In the genomic region with DNA sequence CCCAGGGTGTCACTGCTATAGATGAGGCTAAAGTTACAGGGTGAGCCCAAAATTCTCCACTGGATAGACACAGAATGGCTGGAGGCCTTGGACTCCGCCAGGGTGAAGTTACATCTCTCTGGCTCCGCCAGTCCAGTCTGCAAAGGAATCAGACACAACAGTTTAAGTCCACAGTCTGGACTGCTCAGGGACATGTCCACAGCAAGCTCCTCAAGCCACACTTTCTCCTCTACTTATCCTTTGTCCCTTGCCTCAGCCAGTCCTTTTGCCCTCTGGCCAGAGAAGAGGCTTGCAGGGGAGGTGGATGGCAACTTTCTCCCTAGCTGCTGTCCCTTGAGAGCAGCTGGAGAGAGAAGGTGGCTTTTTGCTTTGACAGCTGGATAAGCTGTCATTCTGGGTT, we compare ENCODE assay signal across 8 cellular contexts. TPM values are rescaled to one million over a fixed set of nuclear protein-coding genes. Genes with fewer than 3 reads are reported as not detected.
DNase-seq lines count a peak whose midpoint lies in the region; ATAC-seq and TF ChIP-seq lines count a peak whose summit lies in the region.

No MANE protein-coding gene starts in this region.

- H2AFZ ChIP-seq in mesenchymal stem cell (ENCODE audit: low read depth, low read length), result no peak overlapping the region

- peaks cover 1% of the 10 kb centered on the region for H3K4me1 Mint-ChIP-seq in activated naive CD8-positive, alpha-beta T cell treated with anti-CD3 and anti-CD28 coated beads, Interleukin-2, amount 10 ng/mL, durations not matched to agents 7 days and 5 days
- H3K4me1 Mint-ChIP-seq in activated naive CD8-positive, alpha-beta T cell treated with anti-CD3 and anti-CD28 coated beads, Interleukin-2, amount 50 U/mL, for 24 hours, result peaks cover 1% of the 10 kb centered on the region

- peaks cover 59% of the 10 kb centered on the region for H3K27me3 Mint-ChIP-seq in activated naive CD8-positive, alpha-beta T cell treated with anti-CD3 and anti-CD28 coated beads, Interleukin-2, amount 10 ng/mL, durations not matched to agents 7 days and 5 days
- H3K27me3 Mint-ChIP-seq in activated naive CD8-positive, alpha-beta T cell treated with anti-CD3 and anti-CD28 coated beads, Interleukin-2, amount 50 U/mL, for 24 hours, result peaks cover 40% of the 10 kb centered on the region

- H3K27ac Mint-ChIP-seq in activated naive CD8-positive, alpha-beta T cell treated with anti-CD3 and anti-CD28 coated beads, Interleukin-2, amount 10 ng/mL, durations not matched to agents 7 days and 5 days, result no peak overlapping the region
- no peak overlapping the region for H3K27ac Mint-ChIP-seq in activated naive CD8-positive, alpha-beta T cell treated with anti-CD3 and anti-CD28 coated beads, Interleukin-2, amount 50 U/mL, for 24 hours

- H3K79me1 ChIP-seq in mesenchymal stem cell (replicated peaks; ENCODE audit: low read length, poor library complexity, severe bottlenecking), result no peaks in the 10 kb centered on the region

- intact Hi-C loops in colonic mucosa (cut with DNase I) (loop anchor here (5.0 kb wide), 1 partner anchor 98 kb away; no protein-coding TSS in a partner anchor), upper lobe of right lung (cut with DNase I) (no loop called here), sciatic nerve (cut with DNase I) (no loop called here)

- H4K8ac ChIP-seq in mesenchymal stem cell (ENCODE audit: low read length), result no peak overlapping the region

- 95% methylated on average over 2 of the region's 2 CpGs for WGBS in mesenchymal stem cell

- H3K23ac ChIP-seq in mesenchymal stem cell (ENCODE audit: low read length in 2 of 2), result no peak overlapping the region

- no peak overlapping the region for H4K91ac ChIP-seq in mesenchymal stem cell (ENCODE audit: low read length)

- no peak overlapping the region for H2BK5ac ChIP-seq in mesenchymal stem cell (ENCODE audit: low read depth, low read length, poor library complexity, severe bottlenecking)

- H3K4ac ChIP-seq in mesenchymal stem cell (ENCODE audit: low read depth in 1 of 2, low read length in 2 of 2), result no peak overlapping the region

- no peaks in the 10 kb centered on the region for H3K27me3 ChIP-seq in colonic mucosa
- H3K27me3 ChIP-seq in mesenchymal stem cell (ENCODE audit: control insufficient read depth in 1 of 2, insufficient read depth in 1 of 2, low read length in 2 of 2), result peaks cover 0 to 16% of the 10 kb centered on the region in 2 experiments
- H3K27me3 ChIP-seq in upper lobe of right lung, result peaks cover 26% of the 10 kb centered on the region

- DNase-seq in activated naive CD8-positive, alpha-beta T cell treated with anti-CD3 and anti-CD28 coated beads, Interleukin-2, amount 10 ng/mL, durations not matched to agents 7 days and 5 days, result no peak
- DNase-seq in activated naive CD8-positive, alpha-beta T cell treated with anti-CD3 and anti-CD28 coated beads, Interleukin-2, amount 50 U/mL, for 24 hours, result no peak
- peak; percentile 40 for DNase-seq in colonic mucosa
- DNase-seq in mesenchymal stem cell, result no peak
- DNase-seq in upper lobe of right lung, result no peak
- DNase-seq in GM19238 (ENCODE audit: insufficient read length, low spot score), result no peak
- no peak for DNase-seq in activated CD8-positive, alpha-beta memory T cell treated with anti-CD3 and anti-CD28 coated beads, Interleukin-2, amount 50 U/mL, for 4 hours
- no peak for DNase-seq in sciatic nerve (ENCODE audit: low spot score)

- no peaks in the 10 kb centered on the region for H3K36me3 Mint-ChIP-seq in activated naive CD8-positive, alpha-beta T cell treated with anti-CD3 and anti-CD28 coated beads, Interleukin-2, amount 10 ng/mL, durations not matched to agents 7 days and 5 days
- H3K36me3 Mint-ChIP-seq in activated naive CD8-positive, alpha-beta T cell treated with anti-CD3 and anti-CD28 coated beads, Interleukin-2, amount 50 U/mL, for 24 hours (ENCODE audit: low read depth), result no peaks in the 10 kb centered on the region

- POLR2A ChIA-PET in activated naive CD8-positive, alpha-beta T cell treated with anti-CD3 and anti-CD28 coated beads, Interleukin-2, amount 10 ng/mL, durations not matched to agents 7 days and 5 days (lab: Charles Lee), result no interaction called here

- H2BK120ac ChIP-seq in mesenchymal stem cell (ENCODE audit: low read depth, low read length), result no peak overlapping the region

- no peak overlapping the region for H2AK5ac ChIP-seq in mesenchymal stem cell (ENCODE audit: low read length, severe bottlenecking)

- no peak overlapping the region for H3K18ac ChIP-seq in mesenchymal stem cell (ENCODE audit: low read depth in 1 of 2, low read length in 2 of 2)

- ATAC-seq in activated naive CD8-positive, alpha-beta T cell treated with anti-CD3 and anti-CD28 coated beads, Interleukin-2, amount 10 ng/mL, durations not matched to agents 7 days and 5 days (ENCODE audit: low read depth), result no peak
- no peak for ATAC-seq in activated naive CD8-positive, alpha-beta T cell treated with anti-CD3 and anti-CD28 coated beads, Interleukin-2, amount 50 U/mL, for 24 hours
- ATAC-seq in upper lobe of right lung (no peak), sciatic nerve (no peak)

- no peak overlapping the region for H3K14ac ChIP-seq in mesenchymal stem cell (ENCODE audit: low read length in 2 of 2)

- H2BK12ac ChIP-seq in mesenchymal stem cell (ENCODE audit: low read length in 2 of 2), result no peak overlapping the region

- H3K9ac ChIP-seq in colonic mucosa (ENCODE audit: low read depth in 2 of 2, low read length in 2 of 2) (peak overlapping the region; percentile 80 to 85), mesenchymal stem cell (ENCODE audit: low read length) (peak overlapping the region; percentile 74)

- no peak overlapping the region for H2BK15ac ChIP-seq in mesenchymal stem cell (ENCODE audit: low read depth, poor library complexity, severe bottlenecking)

- H3K4me1 ChIP-seq in colonic mucosa, result no peaks in the 10 kb centered on the region
- peaks cover 9% of the 10 kb centered on the region for H3K4me1 ChIP-seq in mesenchymal stem cell (ENCODE audit: control insufficient read depth, insufficient read depth, low read depth, low read length)
- peaks cover 4% of the 10 kb centered on the region for H3K4me1 ChIP-seq in upper lobe of right lung

- peak overlapping the region; percentile 44 for H3K4me3 ChIP-seq in colonic mucosa
- peak overlapping the region in 1 of 2 experiments; percentile 79 for H3K4me3 ChIP-seq in mesenchymal stem cell (ENCODE audit: insufficient read depth in 1 of 2, low read depth in 1 of 2, low read length in 2 of 2)
- H3K4me3 ChIP-seq in upper lobe of right lung, result peak overlapping the region; percentile 52

- peaks cover 1% of the 10 kb centered on the region for H3K9me3 Mint-ChIP-seq in activated naive CD8-positive, alpha-beta T cell treated with anti-CD3 and anti-CD28 coated beads, Interleukin-2, amount 10 ng/mL, durations not matched to agents 7 days and 5 days
- peaks cover 4% of the 10 kb centered on the region for H3K9me3 Mint-ChIP-seq in activated naive CD8-positive, alpha-beta T cell treated with anti-CD3 and anti-CD28 coated beads, Interleukin-2, amount 50 U/mL, for 24 hours

- TF ChIP-seq CTCF in colonic mucosa (IDR thresholded peaks at IDR 0.05), result no peak
- TF ChIP-seq CTCF in upper lobe of right lung (IDR thresholded peaks at IDR 0.05), result no peak

- H3K9me3 ChIP-seq in colonic mucosa (no peaks in the 10 kb centered on the region), mesenchymal stem cell (ENCODE audit: control insufficient read depth, low read length) (peaks cover 6% of the 10 kb centered on the region), upper lobe of right lung (no peaks in the 10 kb centered on the region)

- H3K36me3 ChIP-seq in colonic mucosa, result no peaks in the 10 kb centered on the region
- H3K36me3 ChIP-seq in mesenchymal stem cell (ENCODE audit: control insufficient read depth in 1 of 2, insufficient read depth in 2 of 2, low read depth in 1 of 2, low read length in 2 of 2), result no peaks in the 10 kb centered on the region
- H3K36me3 ChIP-seq in upper lobe of right lung, result no peaks in the 10 kb centered on the region

- H3K27ac ChIP-seq in colonic mucosa (no peak overlapping the region), mesenchymal stem cell (ENCODE audit: low read length, poor library complexity, severe bottlenecking) (no peak overlapping the region), upper lobe of right lung (peak overlapping the region; percentile 73)

- peak overlapping the region; percentile 94 for H3K4me2 ChIP-seq in mesenchymal stem cell (ENCODE audit: low read length, poor library complexity, severe bottlenecking)

- H3K4me3 Mint-ChIP-seq in activated naive CD8-positive, alpha-beta T cell treated with anti-CD3 and anti-CD28 coated beads, Interleukin-2, amount 10 ng/mL, durations not matched to agents 7 days and 5 days, result peak overlapping the region; percentile 54
- no peak overlapping the region for H3K4me3 Mint-ChIP-seq in activated naive CD8-positive, alpha-beta T cell treated with anti-CD3 and anti-CD28 coated beads, Interleukin-2, amount 50 U/mL, for 24 hours

RNA-seq across cellular contexts. Expression of gene PTPRB, which starts 28.0 kb away (rescaled TPM):
- total RNA-seq in activated naive CD8-positive, alpha-beta T cell treated with anti-CD3 and anti-CD28 coated beads, Interleukin-2, amount 10 ng/mL, durations not matched to agents 7 days and 5 days, result not detected
- total RNA-seq in colonic mucosa, result 10 to 100 TPM; 17.3 to 27.7 TPM
- 0.19 TPM for polyA plus RNA-seq in mesenchymal stem cell (2013, experiment 1 of 2)
- polyA plus RNA-seq in mesenchymal stem cell (2013, experiment 2 of 2), result 0.14 TPM
- 196 TPM for total RNA-seq in upper lobe of right lung
- 40.5 TPM for total RNA-seq in sciatic nerve

Comparison
In these comparisons a context has a peak if more than half of its experiments do, and no peak if none do; other contexts are left out.
1. RNA of gene PTPRB, which starts 28.0 kb away (total RNA-seq): 196 TPM in upper lobe of right lung (single experiment), 40.5 TPM in sciatic nerve (single experiment) and 17.3 to 27.7 TPM in colonic mucosa; not detected in activated naive CD8-positive, alpha-beta T cell treated with anti-CD3 and anti-CD28 coated beads, Interleukin-2, amount 10 ng/mL, durations not matched to agents 7 days and 5 days; every median in the first group is over 10 times any median in the second.